In genomic region chr5:94540856-94541494, GRCh38 we compare ENCODE assay signal across 1 cellular context.
TF ChIP-seq lines count a peak whose summit lies in the region.

No MANE protein-coding gene starts in this region.

TF ChIP-seq in HEK293, 187 proteins besides CTCF, POLR2A, EP300 and RAD21 (continued from another document):
- TF ChIP-seq ZNF629 (tag by site-specific recombination; IDR thresholded peaks at IDR 0.05) (no peak), ZNF521 (tag by site-specific recombination; IDR thresholded peaks at IDR 0.05) (no peak), ZNF560 (tag by site-specific recombination; IDR thresholded peaks at IDR 0.05; ENCODE audit: borderline replicate concordance) (no peak), ZBTB7A (tag by site-specific recombination; IDR thresholded peaks at IDR 0.05; ENCODE audit: low read depth) (no peak), TCF7L2 (IDR thresholded peaks at IDR 0.05; ENCODE audit: borderline replicate concordance, low read depth, low read length) (no peak), ZNF549 (tag by site-specific recombination; IDR thresholded peaks at IDR 0.05) (peak; percentile 57; the same call in 1 of the 2 replicates), TRIM28 (IDR thresholded peaks at IDR 0.05; ENCODE audit: borderline replicate concordance, low read length) (peak; percentile 99), ZNF501 (tag by site-specific recombination; IDR thresholded peaks at IDR 0.05) (no peak), ZNF26 (tag by site-specific recombination; IDR thresholded peaks at IDR 0.05) (no peak), SETDB1 (IDR thresholded peaks at IDR 0.05; ENCODE audit: insufficient read length, low read length) (peak; percentile 98), GLIS1 (tag by site-specific recombination; IDR thresholded peaks at IDR 0.05) (no peak), ZNF704 (tag by site-specific recombination; IDR thresholded peaks at IDR 0.05) (no peak)
